Comparison of ENCODE assay signal across 9 cellular contexts in the genomic region with DNA sequence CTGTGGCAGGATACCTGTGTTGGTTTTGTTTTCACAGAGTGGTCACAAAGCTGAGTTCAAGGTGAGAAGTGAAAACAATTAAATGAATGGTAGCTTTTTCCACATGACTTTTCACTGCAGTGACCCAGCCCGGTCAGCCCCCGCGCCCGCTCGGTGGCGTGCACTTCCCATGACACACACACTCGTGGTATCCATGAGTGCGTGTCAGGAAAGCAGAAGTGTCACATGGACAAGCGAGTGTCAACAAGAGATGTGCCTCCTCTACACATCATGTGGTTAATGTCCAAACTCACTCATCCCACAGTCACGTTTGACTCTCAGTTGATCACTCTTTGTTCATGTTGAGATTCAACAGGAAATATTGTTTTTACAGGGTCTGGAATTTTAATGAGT.
DNase-seq lines count a peak whose midpoint lies in the region; ATAC-seq, FAIRE-seq and TF ChIP-seq lines count a peak whose summit lies in the region.
"Had no signal": no experiment of that assay in that cellular context is flagged by ENCODE, and none has a peak within 500 bp of the region (broad histone marks: within the 10 kb centered on the region; RNA-seq: fewer than 3 reads in every experiment).

No MANE protein-coding gene starts in this region.

- H3K4me2 ChIP-seq in GM12878 (ENCODE audit: control insufficient read depth, insufficient read depth): peak overlapping the region; percentile 58
- H3K4me2 ChIP-seq: BLaER1 had no signal

- intact Hi-C loops in GM12878 (cut with micrococcal nuclease; ENCODE audit: unreplicated experiment) (loop anchor here (1.0 to 5.0 kb wide), 2 partner anchors 13 to 207 kb away; no protein-coding TSS in a partner anchor), sciatic nerve (cut with DNase I) (no loop called here)

- FAIRE-seq in GM12878 (lab: Jason Lieb, UNC): peak; percentile 23

- H3K27ac ChIP-seq in GM12878 (ENCODE audit: control insufficient read depth, insufficient read depth): peak overlapping the region; percentile 90
- H3K27ac ChIP-seq: BLaER1 had no signal

- no peaks in the 10 kb centered on the region for H3K27me3 Mint-ChIP-seq in activated CD8-positive, alpha-beta memory T cell treated with anti-CD3 and anti-CD28 coated beads, Interleukin-2, amount 10 ng/mL, durations not matched to agents 7 days and 5 days

- peaks cover 2% of the 10 kb centered on the region for H3K9me3 Mint-ChIP-seq in activated CD8-positive, alpha-beta memory T cell treated with anti-CD3 and anti-CD28 coated beads, Interleukin-2, amount 10 ng/mL, durations not matched to agents 7 days and 5 days (ENCODE audit: low read depth)

- H3K4me3 ChIP-seq in GM12878: no peak overlapping the region
- H3K4me3 ChIP-seq: BLaER1 had no signal

- H3K4me1 ChIP-seq in GM12878 (ENCODE audit: control insufficient read depth, insufficient read depth, low read length): peaks cover 44% of the 10 kb centered on the region

- peaks cover 4% of the 10 kb centered on the region for H3K79me2 ChIP-seq in GM12878 (ENCODE audit: control insufficient read depth, insufficient read depth, low read length)

- peak; percentile 49 for ATAC-seq in activated CD8-positive, alpha-beta memory T cell treated with anti-CD3 and anti-CD28 coated beads, Interleukin-2, amount 10 ng/mL, durations not matched to agents 7 days and 5 days
- ATAC-seq in HG03045 (IDR thresholded peaks at IDR 0.05; ENCODE audit: unreplicated experiment): peak; percentile 63
- ATAC-seq in GM12878: peak; percentile 81
- peak; percentile 90 for ATAC-seq in sciatic nerve

- H3K4me3 Mint-ChIP-seq in activated CD8-positive, alpha-beta memory T cell treated with anti-CD3 and anti-CD28 coated beads, Interleukin-2, amount 10 ng/mL, durations not matched to agents 7 days and 5 days: no peak overlapping the region

- no peak overlapping the region for H3K27ac Mint-ChIP-seq in activated CD8-positive, alpha-beta memory T cell treated with anti-CD3 and anti-CD28 coated beads, Interleukin-2, amount 10 ng/mL, durations not matched to agents 7 days and 5 days

- BruUV-seq in GM12878 (replicated peaks; lab: Mats Ljungman, UMichigan): no TSS peak

- SMC1A ChIA-PET in GM12878 (lab: Charles Lee; ENCODE audit: uncharacterized antibody, unreplicated experiment): interaction anchor here (0.8 to 10.7 kb wide), 13 partner anchors 14 to 206 kb away, joined by 3 to 411 read pairs (median 10); no protein-coding TSS in a partner anchor

- H3K36me3 ChIP-seq in GM12878 (ENCODE audit: control insufficient read depth in 2 of 2, insufficient read depth in 2 of 2, low read length in 1 of 2): no peaks in the 10 kb centered on the region; a peak in 1 of 4 replicates

- peak; percentile 53; the same call in 1 of the 2 replicates for TF ChIP-seq POLR2A in GM12878 (IDR thresholded peaks at IDR 0.05; ENCODE audit: low read depth, low read length)

- H4K20me1 ChIP-seq in GM12878 (ENCODE audit: control insufficient read depth, insufficient read depth): no peaks in the 10 kb centered on the region
- H4K20me1 ChIP-seq: BLaER1 had no signal

- no peak; a peak in 2 of 6 replicates for TF ChIP-seq CTCF in GM12878 (IDR thresholded peaks at IDR 0.05 in 2 of 3, conservative IDR thresholded peaks at IDR 0.05 in 1 of 3; ENCODE audit: control insufficient read depth in 2 of 3, extremely low read depth in 1 of 3, insufficient read depth in 1 of 3, low read depth in 3 of 3, low read length in 3 of 3)

- CTCF ChIA-PET in activated CD8-positive, alpha-beta memory T cell treated with anti-CD3 and anti-CD28 coated beads, Interleukin-2, amount 10 ng/mL, durations not matched to agents 7 days and 5 days (lab: Charles Lee): interaction anchor here (1.0 kb wide), 1 partner anchor 12 kb away, joined by 3 read pairs; no protein-coding TSS in a partner anchor
- CTCF ChIA-PET in GM12878 (lab: Yijun Ruan, JAX): interaction anchor here (1.5 to 8.3 kb wide), 6 partner anchors 10 to 64 kb away, joined by 4 to 166 read pairs (median 36); no protein-coding TSS in a partner anchor

- H3K4me1 Mint-ChIP-seq in activated CD8-positive, alpha-beta memory T cell treated with anti-CD3 and anti-CD28 coated beads, Interleukin-2, amount 10 ng/mL, durations not matched to agents 7 days and 5 days: peaks cover 32% of the 10 kb centered on the region

- WGBS in GM12878 (ENCODE audit: insufficient coverage, insufficient replicate concordance, low lambda C conversion rate, missing lambda C conversion rate): 22% methylated on average over 10 of the region's 10 CpGs

- no peaks in the 10 kb centered on the region for H3K27me3 ChIP-seq in GM12878 (replicated peaks in 1 of 2; ENCODE audit: control insufficient read depth in 2 of 2, insufficient read depth in 2 of 2, low read length in 1 of 2)
- H3K27me3 ChIP-seq: BLaER1 had no signal

- peaks cover 4% of the 10 kb centered on the region for H3K9me3 ChIP-seq in GM12878 (replicated peaks; ENCODE audit: control insufficient read depth, insufficient read depth, low read length)

- H3K36me3 Mint-ChIP-seq in activated CD8-positive, alpha-beta memory T cell treated with anti-CD3 and anti-CD28 coated beads, Interleukin-2, amount 10 ng/mL, durations not matched to agents 7 days and 5 days: peaks cover 2% of the 10 kb centered on the region

- DNase-seq in activated CD8-positive, alpha-beta memory T cell treated with anti-CD3 and anti-CD28 coated beads, Interleukin-2, amount 10 ng/mL, durations not matched to agents 7 days and 5 days: no peak
- no peak for DNase-seq in activated CD8-positive, alpha-beta memory T cell treated with anti-CD3 and anti-CD28 coated beads, Interleukin-2, amount 50 U/mL, for 4 hours
- DNase-seq in GM12878 (ENCODE audit: low read depth, low spot score) (peak; percentile 90), sciatic nerve (ENCODE audit: low spot score) (peak; percentile 72), NCI-H2029 treated with DMSO at 0.1 percent for 48 hours (lab: John Stamatoyannopoulos, UW) (no peak), OCI-M2 (lab: John Stamatoyannopoulos, UW; ENCODE audit: unreplicated experiment) (no peak), iPS-NIHi11 (ENCODE audit: low spot score) (no peak)

- POLR2A ChIA-PET in GM12878 (lab: Charles Lee): interaction anchor here (0.6 to 19.0 kb wide), 9 partner anchors 9 to 404 kb away, joined by 3 to 445 read pairs (median 20); partner anchors contain the start of gene CENPU

- peak overlapping the region; percentile 69 for H3K9ac ChIP-seq in GM12878 (ENCODE audit: control insufficient read depth, insufficient read depth, low read length)
- H3K9ac ChIP-seq: BLaER1 had no signal

- TF ChIP-seq RAD21 in GM12878 (IDR thresholded peaks at IDR 0.05; ENCODE audit: insufficient read depth, low read depth, low read length): peak; percentile 28; the same call in 1 of the 2 replicates

- RAD21 ChIA-PET in GM12878 (lab: Charles Lee; ENCODE audit: unreplicated experiment): interaction anchor here (1.1 to 16.2 kb wide), 10 partner anchors 10 to 206 kb away, joined by 3 to 419 read pairs (median 40); no protein-coding TSS in a partner anchor

- TF ChIP-seq EP300 in GM12878 (IDR thresholded peaks at IDR 0.05; ENCODE audit: borderline replicate concordance in 1 of 2, control insufficient read depth in 1 of 2, low read depth in 2 of 2, low read length in 2 of 2): peak; percentile 98 to 100

- in situ Hi-C loops in GM12878 (cut with MboI): no loop called here

- peak overlapping the region; percentile 41 for H2AFZ ChIP-seq in GM12878 (ENCODE audit: control insufficient read depth, low read depth, low read length)

TF ChIP-seq in GM12878, 131 proteins besides CTCF, POLR2A, EP300 and RAD21 (continues in another document):
- TF ChIP-seq, protein P1, sequence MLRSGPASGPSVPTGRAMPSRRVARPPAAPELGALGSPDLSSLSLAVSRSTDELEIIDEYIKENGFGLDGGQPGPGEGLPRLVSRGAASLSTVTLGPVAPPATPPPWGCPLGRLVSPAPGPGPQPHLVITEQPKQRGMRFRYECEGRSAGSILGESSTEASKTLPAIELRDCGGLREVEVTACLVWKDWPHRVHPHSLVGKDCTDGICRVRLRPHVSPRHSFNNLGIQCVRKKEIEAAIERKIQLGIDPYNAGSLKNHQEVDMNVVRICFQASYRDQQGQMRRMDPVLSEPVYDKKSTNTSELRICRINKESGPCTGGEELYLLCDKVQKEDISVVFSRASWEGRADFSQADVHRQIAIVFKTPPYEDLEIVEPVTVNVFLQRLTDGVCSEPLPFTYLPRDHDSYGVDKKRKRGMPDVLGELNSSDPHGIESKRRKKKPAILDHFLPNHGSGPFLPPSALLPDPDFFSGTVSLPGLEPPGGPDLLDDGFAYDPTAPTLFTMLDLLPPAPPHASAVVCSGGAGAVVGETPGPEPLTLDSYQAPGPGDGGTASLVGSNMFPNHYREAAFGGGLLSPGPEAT (IDR thresholded peaks at IDR 0.05; ENCODE audit: low read depth): peak; percentile 98
- no peak for TF ChIP-seq KAT2A (conservative IDR thresholded peaks at IDR 0.05; ENCODE audit: control insufficient read depth, low read depth, low read length)
- TF ChIP-seq ZZZ3 (IDR thresholded peaks at IDR 0.05; ENCODE audit: control insufficient read depth, insufficient read length, low read depth): no peak
- no peak for TF ChIP-seq STAT3 (IDR thresholded peaks at IDR 0.05; ENCODE audit: low read depth, low read length)
- TF ChIP-seq ETV6 (conservative IDR thresholded peaks at IDR 0.05 in 1 of 2, IDR thresholded peaks at IDR 0.05 in 1 of 2; ENCODE audit: borderline replicate concordance in 1 of 2, low read depth in 1 of 2): peak in 1 of 2 experiments; percentile 81; a peak in 1 of 4 replicates
- peak; percentile 90 for TF ChIP-seq BCL3 (IDR thresholded peaks at IDR 0.05; ENCODE audit: borderline replicate concordance, insufficient read depth, low read depth, low read length, poor library complexity, severe bottlenecking)
- TF ChIP-seq MAX (IDR thresholded peaks at IDR 0.05; ENCODE audit: low read depth, low read length): peak; percentile 89
- TF ChIP-seq IKZF2 (IDR thresholded peaks at IDR 0.05): peak; percentile 98 to 99
- TF ChIP-seq NR2C2 (IDR thresholded peaks at IDR 0.05; ENCODE audit: borderline replicate concordance, control insufficient read depth, insufficient read length, low read depth): no peak
- peak; percentile 56; the same call in 1 of the 2 replicates for TF ChIP-seq ZBED1 (IDR thresholded peaks at IDR 0.05; ENCODE audit: borderline replicate concordance)

Comparison
In these comparisons a context has a peak if more than half of its experiments do, and no peak if none do; other contexts are left out.
1. DNase-seq: peak in GM12878 (single experiment) and sciatic nerve (single experiment); none in activated CD8-positive, alpha-beta memory T cell treated with anti-CD3 and anti-CD28 coated beads, Interleukin-2, amount 10 ng/mL, durations not matched to agents 7 days and 5 days (single experiment), activated CD8-positive, alpha-beta memory T cell treated with anti-CD3 and anti-CD28 coated beads, Interleukin-2, amount 50 U/mL, for 4 hours (single experiment), NCI-H2029 treated with DMSO at 0.1 percent for 48 hours (single experiment), OCI-M2 (single experiment) and iPS-NIHi11 (single experiment).
2. Peak in every context shown above with its lines, with median percentiles within 50 percentile points of each other: ATAC-seq.